In the genomic region with DNA sequence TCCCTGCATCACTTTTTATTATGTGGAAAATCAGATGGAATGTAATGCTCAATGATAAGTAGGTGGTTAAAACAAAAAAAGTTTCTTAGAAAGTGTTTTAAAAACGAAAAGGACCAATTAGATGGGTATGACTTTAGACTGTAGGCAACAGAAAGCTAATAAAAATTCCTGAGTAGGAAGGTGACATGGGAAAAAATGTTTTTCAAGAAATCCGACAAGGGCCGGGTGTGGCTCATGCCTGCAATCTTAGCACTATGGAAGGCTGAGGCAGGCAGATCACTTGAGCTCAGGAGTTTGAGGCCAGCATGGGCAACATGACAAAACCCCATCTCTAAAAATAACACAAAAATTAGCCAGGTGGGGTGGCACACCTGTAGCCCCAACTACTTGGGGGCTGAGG, we compare ENCODE assay signal across 23 cellular contexts.
DNase-seq lines count a peak whose midpoint lies in the region; ATAC-seq, FAIRE-seq and TF ChIP-seq lines count a peak whose summit lies in the region.
"Had no signal": no experiment of that assay in that cellular context is flagged by ENCODE, and none has a peak within 500 bp of the region (broad histone marks: within the 10 kb centered on the region; RNA-seq: fewer than 3 reads in every experiment).

No MANE protein-coding gene starts in this region.

- CTCF ChIA-PET in A549 (lab: Yijun Ruan, JAX), result interaction anchor here (1.1 kb wide), 1 partner anchor 14 kb away, joined by 3 read pairs; no protein-coding TSS in a partner anchor
- CTCF ChIA-PET in A673 (lab: Charles Lee), result no interaction called here

- peaks cover 61% of the 10 kb centered on the region for H3K4me1 Mint-ChIP-seq in osteocyte (ENCODE audit: unreplicated experiment)

- POLR2A ChIA-PET in A549 (lab: Yijun Ruan, JAX), result no interaction called here
- POLR2A ChIA-PET in A673 (lab: Charles Lee; ENCODE audit: low non-redundant PET), result no interaction called here

- H3K27me3 Mint-ChIP-seq in osteocyte (ENCODE audit: unreplicated experiment), result no peaks in the 10 kb centered on the region
- H3K27me3 Mint-ChIP-seq: CD4-positive, CD25-positive, alpha-beta regulatory T cell; IgD-negative memory B cell had no signal

- H3K4me3 Mint-ChIP-seq in osteocyte (ENCODE audit: unreplicated experiment), result no peak overlapping the region
- H3K4me3 Mint-ChIP-seq: CD4-positive, CD25-positive, alpha-beta regulatory T cell; GM23338; IgD-negative memory B cell had no signal

- TF ChIP-seq POLR2A in A549 (IDR thresholded peaks at IDR 0.05; ENCODE audit: low read length), result no peak
- no peak for TF ChIP-seq POLR2A in GM18505 (IDR thresholded peaks at IDR 0.05; ENCODE audit: borderline replicate concordance, extremely low read depth, insufficient read depth, insufficient read length)

- no peak for TF ChIP-seq RAD21 in A549 (conservative IDR thresholded peaks at IDR 0.05 in 1 of 2, IDR thresholded peaks at IDR 0.05 in 1 of 2)

- H3K4me1 ChIP-seq in A549, result peaks cover 35% of the 10 kb centered on the region
- H3K4me1 ChIP-seq in HUES64 (ENCODE audit: insufficient read depth, low read length), result peaks cover 11% of the 10 kb centered on the region
- H3K4me1 ChIP-seq in hepatocyte (ENCODE audit: insufficient read depth), result peaks cover 11% of the 10 kb centered on the region
- peaks cover 5% of the 10 kb centered on the region for H3K4me1 ChIP-seq in A673 (ENCODE audit: insufficient read depth, low read length, poor library complexity, severe bottlenecking)

- WGBS in A549 (ENCODE audit: missing lambda C conversion rate), result 69% methylated on average over 3 of the region's 3 CpGs
- WGBS in HUES64, result 81% methylated on average over 3 of the region's 3 CpGs
- WGBS in hepatocyte (ENCODE audit: low lambda C conversion rate, missing lambda C conversion rate), result 44% methylated on average over 3 of the region's 3 CpGs

- H3K27ac ChIP-seq in A549 (no peak overlapping the region), HUES64 (ENCODE audit: low read depth, low read length) (peak overlapping the region; percentile 8; the same call in 1 of the 2 replicates), hepatocyte (peak overlapping the region; percentile 12), A673 (ENCODE audit: low read depth, low read length, poor library complexity, severe bottlenecking) (no peak overlapping the region)
- H3K27ac ChIP-seq: SJSA1 had no signal

- no peak for DNase-seq in A549 (ENCODE audit: low read depth in 1 of 2, low spot score in 1 of 2)
- peak; percentile 30 for DNase-seq in hepatocyte (ENCODE audit: low spot score)
- DNase-seq in osteocyte (ENCODE audit: extremely low spot score, unreplicated experiment), result no peak
- DNase-seq in A673 (ENCODE audit: low spot score), result no peak
- DNase-seq: CD4-positive, CD25-positive, alpha-beta regulatory T cell; COR-L47; DMS 273 treated with DMSO at 0.1 percent for 48 hours; DND-41; NCI-H1694; NCI-H2081 treated with DMSO at 0.1 percent for 48 hours; NCI-H510A; NCI-H774 had no signal

- H3K4me3 ChIP-seq in A549 (no peak overlapping the region), HUES64 (ENCODE audit: low read length) (no peak overlapping the region), hepatocyte (no peak overlapping the region), A673 (ENCODE audit: low read depth, low read length, poor library complexity, severe bottlenecking) (no peak overlapping the region)
- H3K4me3 ChIP-seq: GM12878, GM23338, HAP-1, SJSA1 had no signal

- intact Hi-C loops in A673 (cut with micrococcal nuclease; ENCODE audit: unreplicated experiment), result no loop called here

- TF ChIP-seq CTCF in A549 (IDR thresholded peaks at IDR 0.05) (no peak), hepatocyte (IDR thresholded peaks at IDR 0.05; ENCODE audit: poor library complexity) (no peak), osteocyte (IDR thresholded peaks at IDR 0.05) (no peak), A673 (conservative IDR thresholded peaks at IDR 0.05; ENCODE audit: low read depth, low read length) (no peak)

- no peak for TF ChIP-seq EP300 in A549 (IDR thresholded peaks at IDR 0.05)

- no peaks in the 10 kb centered on the region for H3K79me2 ChIP-seq in hepatocyte

- peaks cover 20% of the 10 kb centered on the region for H3K36me3 Mint-ChIP-seq in osteocyte (ENCODE audit: unreplicated experiment)

- no peaks in the 10 kb centered on the region for H3K36me3 ChIP-seq in HUES64 (ENCODE audit: insufficient read depth, low read length)
- H3K36me3 ChIP-seq in hepatocyte (replicated peaks; ENCODE audit: insufficient read depth, low read depth), result no peaks in the 10 kb centered on the region
- H3K36me3 ChIP-seq in A673 (ENCODE audit: insufficient read depth, low read length, poor library complexity, severe bottlenecking), result no peaks in the 10 kb centered on the region
- H3K36me3 ChIP-seq: HAP-1, SJSA1 had no signal

- H2AFZ ChIP-seq in hepatocyte, result no peak overlapping the region
- H2AFZ ChIP-seq: GM23338 had no signal

- ATAC-seq in A549, result no peak
- ATAC-seq in GM21447 (IDR thresholded peaks at IDR 0.05; ENCODE audit: unreplicated experiment), result no peak
- no peak for ATAC-seq in GM21619 (IDR thresholded peaks at IDR 0.05; ENCODE audit: unreplicated experiment)
- ATAC-seq in GM18505 (IDR thresholded peaks at IDR 0.05; ENCODE audit: unreplicated experiment), result no peak
- ATAC-seq: GM12878 had no signal

- H4K20me1 ChIP-seq in hepatocyte (ENCODE audit: insufficient read depth, poor library complexity, severe bottlenecking), result no peaks in the 10 kb centered on the region

- H3K9ac ChIP-seq in HUES64 (ENCODE audit: low read depth, low read length), result no peak overlapping the region

- BruUV-seq in A673 (replicated peaks; lab: Mats Ljungman, UMichigan), result no TSS peak

- H3K27me3 ChIP-seq in HUES64 (ENCODE audit: insufficient read depth, low read length), result no peaks in the 10 kb centered on the region
- no peaks in the 10 kb centered on the region for H3K27me3 ChIP-seq in hepatocyte
- H3K27me3 ChIP-seq in A673 (replicated peaks; ENCODE audit: insufficient read depth, low read depth, low read length, poor library complexity), result no peaks in the 10 kb centered on the region
- H3K27me3 ChIP-seq: SJSA1 had no signal

- H3K9me3 ChIP-seq in A549, result no peaks in the 10 kb centered on the region
- no peaks in the 10 kb centered on the region for H3K9me3 ChIP-seq in HUES64 (ENCODE audit: insufficient read depth, low read depth, low read length)
- H3K9me3 ChIP-seq in hepatocyte (ENCODE audit: low read depth), result no peaks in the 10 kb centered on the region
- no peaks in the 10 kb centered on the region for H3K9me3 ChIP-seq in A673 (ENCODE audit: low read depth, low read length, poor library complexity, severe bottlenecking)
- H3K9me3 ChIP-seq: HAP-1, SJSA1 had no signal

- H3K27ac Mint-ChIP-seq in osteocyte (ENCODE audit: unreplicated experiment), result peak overlapping the region; percentile 80

- FAIRE-seq in A549 (lab: Jason Lieb, UNC), result no peak
- FAIRE-seq: GM12878, HTR-8/SVneo, RCC 7860 had no signal

- peaks cover 8% of the 10 kb centered on the region for H3K9me3 Mint-ChIP-seq in osteocyte (ENCODE audit: unreplicated experiment)
- H3K9me3 Mint-ChIP-seq: CD4-positive, CD25-positive, alpha-beta regulatory T cell; GM23338; IgD-negative memory B cell had no signal

- H3K9me2 ChIP-seq in hepatocyte (replicated peaks; ENCODE audit: insufficient read depth), result no peaks in the 10 kb centered on the region

- H3K4me2 ChIP-seq in A549 (0 out of 3 replicates have a peak overlapping the region, but pooled peaks have one; percentile 1), hepatocyte (no peak overlapping the region)
- H3K4me2 ChIP-seq: GM23338 had no signal

TF ChIP-seq in A549, 52 proteins besides CTCF, POLR2A, EP300 and RAD21:
- no peak for TF ChIP-seq SREBF2 (IDR thresholded peaks at IDR 0.05)
- TF ChIP-seq ZNF302 (CRISPR knock-in tag; IDR thresholded peaks at IDR 0.05), result no peak
- TF ChIP-seq CBX2 (IDR thresholded peaks at IDR 0.05; ENCODE audit: borderline replicate concordance, low read depth), result no peak
- TF ChIP-seq NFE2L2 (conservative IDR thresholded peaks at IDR 0.05; ENCODE audit: low read length), result no peak
- no peak for TF ChIP-seq RFX5 (IDR thresholded peaks at IDR 0.05)
- TF ChIP-seq CHD4 (IDR thresholded peaks at IDR 0.05; ENCODE audit: borderline replicate concordance), result no peak
- no peak for TF ChIP-seq EHMT2 (IDR thresholded peaks at IDR 0.05; ENCODE audit: low read depth)
- TF ChIP-seq, protein P1, sequence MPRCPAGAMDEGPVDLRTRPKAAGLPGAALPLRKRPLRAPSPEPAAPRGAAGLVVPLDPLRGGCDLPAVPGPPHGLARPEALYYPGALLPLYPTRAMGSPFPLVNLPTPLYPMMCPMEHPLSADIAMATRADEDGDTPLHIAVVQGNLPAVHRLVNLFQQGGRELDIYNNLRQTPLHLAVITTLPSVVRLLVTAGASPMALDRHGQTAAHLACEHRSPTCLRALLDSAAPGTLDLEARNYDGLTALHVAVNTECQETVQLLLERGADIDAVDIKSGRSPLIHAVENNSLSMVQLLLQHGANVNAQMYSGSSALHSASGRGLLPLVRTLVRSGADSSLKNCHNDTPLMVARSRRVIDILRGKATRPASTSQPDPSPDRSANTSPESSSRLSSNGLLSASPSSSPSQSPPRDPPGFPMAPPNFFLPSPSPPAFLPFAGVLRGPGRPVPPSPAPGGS (IDR thresholded peaks at IDR 0.05), result no peak
- no peak for TF ChIP-seq HOXB13 (CRISPR knock-in tag; IDR thresholded peaks at IDR 0.05; ENCODE audit: low read depth)
- TF ChIP-seq, protein P2, sequence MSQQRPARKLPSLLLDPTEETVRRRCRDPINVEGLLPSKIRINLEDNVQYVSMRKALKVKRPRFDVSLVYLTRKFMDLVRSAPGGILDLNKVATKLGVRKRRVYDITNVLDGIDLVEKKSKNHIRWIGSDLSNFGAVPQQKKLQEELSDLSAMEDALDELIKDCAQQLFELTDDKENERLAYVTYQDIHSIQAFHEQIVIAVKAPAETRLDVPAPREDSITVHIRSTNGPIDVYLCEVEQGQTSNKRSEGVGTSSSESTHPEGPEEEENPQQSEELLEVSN (IDR thresholded peaks at IDR 0.05; ENCODE audit: borderline replicate concordance, low read depth), result no peak
- TF ChIP-seq MAZ (IDR thresholded peaks at IDR 0.05; ENCODE audit: borderline replicate concordance, low read depth, low read length), result no peak
- no peak for TF ChIP-seq ZFP36 (IDR thresholded peaks at IDR 0.05; ENCODE audit: borderline replicate concordance, partially characterized antibody)

Comparison
In these comparisons a context has a peak if more than half of its experiments do, and no peak if none do; other contexts are left out.
1. H3K27ac ChIP-seq: peak in HUES64 (single experiment) and hepatocyte (single experiment); none in A549 (0 of 2) and A673 (single experiment).